In genomic region chr2:207897541-207898353, GRCh38 we compare ENCODE assay signal across 22 cellular contexts.
A peak's percentile ranks its signal among the peaks of the same experiment; 100 is the strongest.
DNase-seq lines count a peak whose midpoint lies in the region; ATAC-seq and TF ChIP-seq lines count a peak whose summit lies in the region.
"Had no signal": no experiment of that assay in that cellular context is flagged by ENCODE, and none has a peak within 500 bp of the region (broad histone marks: within the 10 kb centered on the region; RNA-seq: fewer than 3 reads in every experiment).

No MANE protein-coding gene starts in this region.

- H3K27ac ChIP-seq in right atrium auricular region (no peak overlapping the region), mucosa of rectum (ENCODE audit: low read depth in 2 of 2, low read length in 2 of 2) (peak overlapping the region; percentile 82 to 89), substantia nigra (ENCODE audit: low read depth, low read length, poor library complexity, severe bottlenecking) (peak overlapping the region; percentile 72), vagina (no peak overlapping the region)

- intact Hi-C loops in Right ventricle myocardium inferior (cut with DNase I) (no loop called here), vagina (cut with DNase I) (no loop called here)

- DNase-seq in Right ventricle myocardium inferior (ENCODE audit: missing footprints) (no peak), right atrium auricular region (ENCODE audit: low spot score) (no peak), globus pallidus (ENCODE audit: low spot score) (peak; percentile 17), substantia nigra (lab: John Stamatoyannopoulos, UW) (no peak), vagina (ENCODE audit: extremely low spot score in 2 of 2) (no peak), HFFc6 (no peak)
- DNase-seq: activated CD4-positive, alpha-beta T cell treated with anti-CD3 and anti-CD28 coated beads for 4 hours; activated naive CD4-positive, alpha-beta T cell treated with anti-CD3 and anti-CD28 coated beads, Interleukin-2, amount 50 U/mL, for 16 hours; activated T-cell treated with anti-CD3 and anti-CD28 coated beads, Interleukin-2, amount 50 U/mL, for 72 hours; CD8-positive, alpha-beta T cell; central memory CD4-positive, alpha-beta T cell; effector CD8-positive, alpha-beta T cell; Kasumi-1; naive thymus-derived CD4-positive, alpha-beta T cell; NCI-H1048; NCI-H2029; SHP77; stimulated activated naive CD8-positive, alpha-beta T cell treated with anti-CD3 and anti-CD28 coated beads, Interleukin-15, amount 100 ng/mL, for 72 hours had no signal

- H3K27ac Mint-ChIP-seq in HFFc6, result no peak overlapping the region
- H3K27ac Mint-ChIP-seq: activated T-cell treated with anti-CD3 and anti-CD28 coated beads, Interleukin-2, amount 50 U/mL, for 72 hours; CD8-positive, alpha-beta T cell; naive thymus-derived CD4-positive, alpha-beta T cell; stimulated activated naive CD8-positive, alpha-beta T cell treated with anti-CD3 and anti-CD28 coated beads, Interleukin-15, amount 100 ng/mL, for 72 hours; type B pancreatic cell had no signal

- ATAC-seq in Right ventricle myocardium inferior, result peak; percentile 48
- no peak for ATAC-seq in HG03460 (IDR thresholded peaks at IDR 0.05; ENCODE audit: unreplicated experiment)
- ATAC-seq: activated T-cell treated with anti-CD3 and anti-CD28 coated beads, Interleukin-2, amount 50 U/mL, for 72 hours; CD8-positive, alpha-beta T cell; esophagus mucosa; naive thymus-derived CD4-positive, alpha-beta T cell; stimulated activated naive CD8-positive, alpha-beta T cell treated with anti-CD3 and anti-CD28 coated beads, Interleukin-15, amount 100 ng/mL, for 72 hours had no signal

- H3K4me3 Mint-ChIP-seq in HFFc6, result no peak overlapping the region
- H3K4me3 Mint-ChIP-seq: activated T-cell treated with anti-CD3 and anti-CD28 coated beads, Interleukin-2, amount 50 U/mL, for 72 hours; CD8-positive, alpha-beta T cell; naive thymus-derived CD4-positive, alpha-beta T cell; stimulated activated naive CD8-positive, alpha-beta T cell treated with anti-CD3 and anti-CD28 coated beads, Interleukin-15, amount 100 ng/mL, for 72 hours; type B pancreatic cell had no signal

- TF ChIP-seq CTCF in right atrium auricular region (IDR thresholded peaks at IDR 0.05), result no peak
- no peak for TF ChIP-seq CTCF in vagina (IDR thresholded peaks at IDR 0.05)
- no peak for TF ChIP-seq CTCF in HFFc6 (IDR thresholded peaks at IDR 0.05)

- H3K27me3 ChIP-seq in right atrium auricular region (no peaks in the 10 kb centered on the region), mucosa of rectum (ENCODE audit: control insufficient read depth in 2 of 2, insufficient read depth in 2 of 2, low read length in 2 of 2) (no peaks in the 10 kb centered on the region), vagina (no peaks in the 10 kb centered on the region)

- TF ChIP-seq POLR2A in vagina (IDR thresholded peaks at IDR 0.05), result no peak

- no peaks in the 10 kb centered on the region for H3K9me3 Mint-ChIP-seq in HFFc6
- H3K9me3 Mint-ChIP-seq: activated T-cell treated with anti-CD3 and anti-CD28 coated beads, Interleukin-2, amount 50 U/mL, for 72 hours; CD8-positive, alpha-beta T cell; naive thymus-derived CD4-positive, alpha-beta T cell; stimulated activated naive CD8-positive, alpha-beta T cell treated with anti-CD3 and anti-CD28 coated beads, Interleukin-15, amount 100 ng/mL, for 72 hours; type B pancreatic cell had no signal

- H3K4me1 ChIP-seq in right atrium auricular region (peaks cover 0 to 13% of the 10 kb centered on the region in 2 donors), mucosa of rectum (ENCODE audit: control insufficient read depth in 2 of 2, insufficient read depth in 2 of 2, low read length in 2 of 2) (peaks cover 24 to 34% of the 10 kb centered on the region in 2 donors), vagina (peaks cover 11% of the 10 kb centered on the region)

- H3K4me1 Mint-ChIP-seq in HFFc6 (ENCODE audit: low read depth), result no peaks in the 10 kb centered on the region
- H3K4me1 Mint-ChIP-seq: naive thymus-derived CD4-positive, alpha-beta T cell; stimulated activated naive CD8-positive, alpha-beta T cell treated with anti-CD3 and anti-CD28 coated beads, Interleukin-15, amount 100 ng/mL, for 72 hours had no signal

- H3K9me3 ChIP-seq in right atrium auricular region (no peaks in the 10 kb centered on the region), mucosa of rectum (ENCODE audit: control insufficient read depth in 2 of 2, low read length in 2 of 2) (no peaks in the 10 kb centered on the region), vagina (no peaks in the 10 kb centered on the region)

- H3K36me3 Mint-ChIP-seq in HFFc6 (ENCODE audit: low read depth), result peaks cover 4% of the 10 kb centered on the region; the same call in 1 of the 2 replicates
- H3K36me3 Mint-ChIP-seq: type B pancreatic cell had no signal

- no peak overlapping the region for H3K4me3 ChIP-seq in right atrium auricular region
- no peak overlapping the region for H3K4me3 ChIP-seq in mucosa of rectum (ENCODE audit: low read length in 2 of 2)
- H3K4me3 ChIP-seq in vagina, result no peak overlapping the region

- no peak overlapping the region for H3K9ac ChIP-seq in mucosa of rectum (ENCODE audit: low read depth in 1 of 2, low read length in 2 of 2)

- H3K36me3 ChIP-seq in right atrium auricular region, result no peaks in the 10 kb centered on the region
- H3K36me3 ChIP-seq in mucosa of rectum (ENCODE audit: control insufficient read depth in 2 of 2, insufficient read depth in 2 of 2, low read length in 2 of 2), result peaks cover 0 to 6% of the 10 kb centered on the region in 2 donors
- H3K36me3 ChIP-seq in vagina, result peaks cover 0 to 12% of the 10 kb centered on the region in 2 donors

- no peaks in the 10 kb centered on the region for H3K27me3 Mint-ChIP-seq in HFFc6 (ENCODE audit: insufficient read depth)
- H3K27me3 Mint-ChIP-seq: naive thymus-derived CD4-positive, alpha-beta T cell; stimulated activated naive CD8-positive, alpha-beta T cell treated with anti-CD3 and anti-CD28 coated beads, Interleukin-15, amount 100 ng/mL, for 72 hours; type B pancreatic cell had no signal

Comparison
In these comparisons a context has a peak if more than half of its experiments do, and no peak if none do; other contexts are left out.
1. H3K27ac ChIP-seq: peak in mucosa of rectum (2 of 2) and substantia nigra (single experiment); none in right atrium auricular region (0 of 2) and vagina (single experiment).